Comparison of ENCODE assay signal across 10 cellular contexts in genomic region chr1:4778056-4778455, GRCh38.
A peak's percentile ranks its signal among the peaks of the same experiment; 100 is the strongest.
DNase-seq lines count a peak whose midpoint lies in the region; ATAC-seq, FAIRE-seq and TF ChIP-seq lines count a peak whose summit lies in the region.
"Had no signal": no experiment of that assay in that cellular context is flagged by ENCODE, and none has a peak within 500 bp of the region (broad histone marks: within the 10 kb centered on the region; RNA-seq: fewer than 3 reads in every experiment).

No MANE protein-coding gene starts in this region.

- TF ChIP-seq POLR2A in heart left ventricle (IDR thresholded peaks at IDR 0.05) (no peak), GM12892 (IDR thresholded peaks at IDR 0.05; ENCODE audit: low read depth, low read length) (no peak)

- no peaks in the 10 kb centered on the region for H3K36me3 ChIP-seq in heart left ventricle
- no peaks in the 10 kb centered on the region for H3K36me3 ChIP-seq in ascending aorta

- no peaks in the 10 kb centered on the region for H3K9me3 ChIP-seq in heart left ventricle
- no peaks in the 10 kb centered on the region for H3K9me3 ChIP-seq in ascending aorta

- 30 to 34% (median 32%) methylated on average over 7 of the region's 7 CpGs for WGBS in heart left ventricle, 4 donors

- DNase-seq in heart left ventricle (peak in 1 of 5 donors; percentile 31), Right ventricle myocardium inferior (ENCODE audit: missing footprints) (no peak), ascending aorta (ENCODE audit: low spot score in 2 of 2) (no peak), left lobe of liver (ENCODE audit: low spot score) (no peak), GM12892 (ENCODE audit: insufficient read length) (no peak), RKO (ENCODE audit: low spot score) (no peak)
- DNase-seq: activated CD8-positive, alpha-beta T cell treated with anti-CD3 and anti-CD28 coated beads for 36 hours; CD4-positive, CD25-positive, alpha-beta regulatory T cell had no signal

- TF ChIP-seq CTCF in heart left ventricle (IDR thresholded peaks at IDR 0.05) = peak in 8 of 12 donors; percentile 8 to 39 (median 30)
- peak in 2 of 3 experiments; percentile 5 to 40 for TF ChIP-seq CTCF in ascending aorta (IDR thresholded peaks at IDR 0.05)

- H3K27me3 ChIP-seq in heart left ventricle = peaks cover 0 to 17% (median 0%) of the 10 kb centered on the region in 9 donors
- H3K27me3 ChIP-seq in ascending aorta = peaks cover 4% of the 10 kb centered on the region

- H3K4me1 ChIP-seq in heart left ventricle = peaks cover 0 to 7% (median 0%) of the 10 kb centered on the region in 12 donors
- H3K4me1 ChIP-seq in ascending aorta = no peaks in the 10 kb centered on the region

- intact Hi-C loops in heart left ventricle (cut with DNase I) (no loop called here), Right ventricle myocardium inferior (cut with DNase I) (no loop called here), ascending aorta (cut with DNase I) (no loop called here)

- H3K27ac ChIP-seq in heart left ventricle (no peak overlapping the region), ascending aorta (no peak overlapping the region)

- H3K4me3 ChIP-seq in heart left ventricle (no peak overlapping the region), ascending aorta (no peak overlapping the region)

- no peak for FAIRE-seq in GM12892 (lab: Jason Lieb, UNC)

- peak in 3 of 4 donors; percentile 32 to 45 (median 42) for ATAC-seq in heart left ventricle
- ATAC-seq in Right ventricle myocardium inferior = no peak
- ATAC-seq in left lobe of liver = peak; percentile 46
- no peak for ATAC-seq in HG02970 (IDR thresholded peaks at IDR 0.05; ENCODE audit: low FRiP score, unreplicated experiment)
- ATAC-seq in esophagus mucosa = no peak
- ATAC-seq: activated CD8-positive, alpha-beta T cell treated with anti-CD3 and anti-CD28 coated beads for 36 hours had no signal

Comparison
In these comparisons a context has a peak if more than half of its experiments do, and no peak if none do; other contexts are left out.
1. ATAC-seq: peak in heart left ventricle (3 of 4) and left lobe of liver (single experiment); none in Right ventricle myocardium inferior (single experiment), HG02970 (single experiment) and esophagus mucosa (single experiment).